Comparison of ENCODE assay signal across 23 cellular contexts in the genomic region with DNA sequence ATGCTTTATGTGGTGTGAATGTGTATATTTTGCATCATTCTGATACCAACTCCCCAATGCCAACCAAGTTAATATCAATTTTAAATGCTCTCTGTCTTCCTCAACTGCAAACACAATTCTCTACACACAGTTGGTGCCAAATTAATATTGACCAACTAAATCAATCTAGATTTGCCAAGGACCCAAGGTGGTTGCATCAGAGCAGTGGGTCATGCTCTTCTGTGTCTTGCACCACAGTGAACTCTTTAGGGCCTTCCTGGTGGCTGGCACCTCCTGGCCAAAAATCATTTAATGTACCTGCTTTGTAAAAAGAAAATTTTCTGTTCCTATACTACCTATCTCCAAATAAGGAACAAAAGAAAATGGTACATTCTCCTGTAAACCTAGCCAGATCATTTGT. TPM values are rescaled to one million over a fixed set of nuclear protein-coding genes. Genes with fewer than 3 reads are reported as not detected.
DNase-seq lines count a peak whose midpoint lies in the region; ATAC-seq, FAIRE-seq and TF ChIP-seq lines count a peak whose summit lies in the region.
"Had no signal": no experiment of that assay in that cellular context is flagged by ENCODE, and none has a peak within 500 bp of the region (broad histone marks: within the 10 kb centered on the region; RNA-seq: fewer than 3 reads in every experiment).

No MANE protein-coding gene starts in this region.

- DNase-seq in activated T-cell treated with anti-CD3 and anti-CD28 coated beads, Interleukin-2, amount 50 U/mL, for 72 hours: no peak
- DNase-seq in activated T-cell treated with anti-CD3 and anti-CD28 coated beads, Interleukin-2, amount 50 U/mL, for 1 hour: no peak
- no peak for DNase-seq in astrocyte (ENCODE audit: low read depth)
- no peak for DNase-seq in memory B cell (ENCODE audit: low spot score in 2 of 2)
- no peak for DNase-seq in upper lobe of right lung
- no peak for DNase-seq in HPDE6-E6E7 (ENCODE audit: extremely low spot score)
- DNase-seq: DMS53, GDM1, MG63, NCI-H1048, NCI-H1436, NCI-H1930, NCI-H2227 treated with DMSO at 0.1 percent for 48 hours, NCI-H510A treated with DMSO at 0.1 percent for 48 hours, NCI-H748 treated with DMSO at 0.1 percent for 48 hours had no signal

- no peaks in the 10 kb centered on the region for H3K79me2 ChIP-seq in astrocyte (ENCODE audit: insufficient read depth, low read length)

- no peak for ATAC-seq in activated T-cell treated with anti-CD3 and anti-CD28 coated beads, Interleukin-2, amount 50 U/mL, for 72 hours (replicated peaks in 1 of 2)
- ATAC-seq in memory B cell (ENCODE audit: low read depth) (no peak), upper lobe of right lung (peak; percentile 31), GM21526 (IDR thresholded peaks at IDR 0.05; ENCODE audit: low FRiP score, unreplicated experiment) (no peak)
- ATAC-seq: K562, Panc1 had no signal

- no peak overlapping the region for H2AFZ ChIP-seq in astrocyte (ENCODE audit: low read depth, low read length)

- H3K36me3 Mint-ChIP-seq in activated T-cell treated with anti-CD3 and anti-CD28 coated beads, Interleukin-2, amount 50 U/mL, for 72 hours (ENCODE audit: insufficient read depth in 2 of 2): peaks cover 14 to 32% of the 10 kb centered on the region in 2 donors
- H3K36me3 Mint-ChIP-seq in astrocyte (ENCODE audit: low read depth, unreplicated experiment): peaks cover 22% of the 10 kb centered on the region
- H3K36me3 Mint-ChIP-seq in memory B cell: peaks cover 24% of the 10 kb centered on the region

- no peak overlapping the region for H3K9ac ChIP-seq in astrocyte (ENCODE audit: low read length)

- no peak overlapping the region for H3K4me3 Mint-ChIP-seq in activated T-cell treated with anti-CD3 and anti-CD28 coated beads, Interleukin-2, amount 50 U/mL, for 72 hours
- peak overlapping the region; percentile 35 for H3K4me3 Mint-ChIP-seq in astrocyte (ENCODE audit: unreplicated experiment)
- no peak overlapping the region for H3K4me3 Mint-ChIP-seq in memory B cell

- H3K27me3 Mint-ChIP-seq in activated T-cell treated with anti-CD3 and anti-CD28 coated beads, Interleukin-2, amount 50 U/mL, for 72 hours (ENCODE audit: low read depth): no peaks in the 10 kb centered on the region
- H3K27me3 Mint-ChIP-seq in astrocyte (ENCODE audit: low read depth, unreplicated experiment) (no peaks in the 10 kb centered on the region), memory B cell (no peaks in the 10 kb centered on the region)

- TF ChIP-seq CTCF in astrocyte (IDR thresholded peaks at IDR 0.05; ENCODE audit: insufficient read depth, low read depth, low read length) (no peak), upper lobe of right lung (IDR thresholded peaks at IDR 0.05) (no peak)

- intact Hi-C loops in upper lobe of right lung (cut with DNase I): no loop called here

- no peaks in the 10 kb centered on the region for H3K9me3 ChIP-seq in astrocyte (ENCODE audit: insufficient read depth, low read depth, low read length)
- no peaks in the 10 kb centered on the region for H3K9me3 ChIP-seq in upper lobe of right lung
- H3K9me3 ChIP-seq: MG63 had no signal

- H4K20me1 ChIP-seq in astrocyte (ENCODE audit: insufficient read depth, low read length): peaks cover 4% of the 10 kb centered on the region

- peak overlapping the region; percentile 16 for H3K27ac Mint-ChIP-seq in activated T-cell treated with anti-CD3 and anti-CD28 coated beads, Interleukin-2, amount 50 U/mL, for 72 hours
- no peak overlapping the region for H3K27ac Mint-ChIP-seq in astrocyte (ENCODE audit: unreplicated experiment)
- peak overlapping the region; percentile 61 for H3K27ac Mint-ChIP-seq in memory B cell

- H3K4me1 Mint-ChIP-seq in activated T-cell treated with anti-CD3 and anti-CD28 coated beads, Interleukin-2, amount 50 U/mL, for 72 hours (ENCODE audit: low read depth): no peaks in the 10 kb centered on the region
- H3K4me1 Mint-ChIP-seq in astrocyte (ENCODE audit: low read depth, unreplicated experiment) (no peaks in the 10 kb centered on the region), memory B cell (no peaks in the 10 kb centered on the region)

- H3K27ac ChIP-seq in astrocyte (ENCODE audit: low read depth, low read length) (no peak overlapping the region), upper lobe of right lung (no peak overlapping the region)
- H3K27ac ChIP-seq: C4-2B had no signal

- H3K27me3 ChIP-seq in astrocyte (ENCODE audit: insufficient read depth, low read length) (no peaks in the 10 kb centered on the region), upper lobe of right lung (no peaks in the 10 kb centered on the region)
- H3K27me3 ChIP-seq: MG63 had no signal

- no peak overlapping the region for H3K4me2 ChIP-seq in astrocyte (ENCODE audit: low read length)

- H3K4me3 ChIP-seq in astrocyte (ENCODE audit: insufficient read depth, low read depth, low read length): no peak overlapping the region
- no peak overlapping the region for H3K4me3 ChIP-seq in upper lobe of right lung
- H3K4me3 ChIP-seq: K562, MG63 had no signal

- H3K9me3 Mint-ChIP-seq in activated T-cell treated with anti-CD3 and anti-CD28 coated beads, Interleukin-2, amount 50 U/mL, for 72 hours: no peaks in the 10 kb centered on the region
- H3K9me3 Mint-ChIP-seq in astrocyte (ENCODE audit: unreplicated experiment) (no peaks in the 10 kb centered on the region), memory B cell (no peaks in the 10 kb centered on the region)

- peaks cover 46% of the 10 kb centered on the region for H3K36me3 ChIP-seq in astrocyte (ENCODE audit: insufficient read depth, low read length)
- H3K36me3 ChIP-seq in upper lobe of right lung: peaks cover 98% of the 10 kb centered on the region

- H3K4me1 ChIP-seq in astrocyte (ENCODE audit: insufficient read depth, low read length): no peaks in the 10 kb centered on the region
- H3K4me1 ChIP-seq in upper lobe of right lung: no peaks in the 10 kb centered on the region

- FAIRE-seq in astrocyte (lab: Jason Lieb, UNC): no peak
- FAIRE-seq: A204.1, D721Med, H54, K562 had no signal

RNA-seq across cellular contexts. Expression of a gene that starts 14.1 kb away (rescaled TPM):
- total RNA-seq in activated T-cell treated with anti-CD3 and anti-CD28 coated beads, Interleukin-2, amount 50 U/mL, for 72 hours: 1 to 10 TPM; 5.9 to 7.3 TPM
- 6.7 and 9.3 TPM in 2 replicates for total RNA-seq in astrocyte
- total RNA-seq in upper lobe of right lung: 12.0 TPM

RNA-seq across cellular contexts. Expression of a gene that starts 19.3 kb away (rescaled TPM):
- 100 to 1,000 TPM; 261 to 319 TPM for total RNA-seq in activated T-cell treated with anti-CD3 and anti-CD28 coated beads, Interleukin-2, amount 50 U/mL, for 72 hours
- 171 and 212 TPM in 2 replicates for total RNA-seq in astrocyte
- 159 TPM for total RNA-seq in upper lobe of right lung

RNA-seq across cellular contexts. Expression of a gene that starts 22.7 kb away (rescaled TPM):
- total RNA-seq in activated T-cell treated with anti-CD3 and anti-CD28 coated beads, Interleukin-2, amount 50 U/mL, for 72 hours: 10 to 100 TPM; 46.7 to 50.7 TPM
- total RNA-seq in astrocyte: 98.4 and 105 TPM in 2 replicates
- 28.0 TPM for total RNA-seq in upper lobe of right lung

RNA-seq across cellular contexts. Expression of a gene that starts 34.9 kb away (rescaled TPM):
- 100 to 1,000 TPM in 1 of 2 donors, 10 to 100 TPM in 1; 97.8 to 117 TPM for total RNA-seq in activated T-cell treated with anti-CD3 and anti-CD28 coated beads, Interleukin-2, amount 50 U/mL, for 72 hours
- total RNA-seq in astrocyte: 187 and 202 TPM in 2 replicates
- 101 TPM for total RNA-seq in upper lobe of right lung

RNA-seq across cellular contexts. Expression of a gene that starts 51.0 kb away (rescaled TPM):
- total RNA-seq in activated T-cell treated with anti-CD3 and anti-CD28 coated beads, Interleukin-2, amount 50 U/mL, for 72 hours: 1 to 10 TPM in 1 of 2 donors, under 1 TPM in 1; 0.44 to 1.1 TPM
- 0.39 TPM in 1 of 2 replicates, not detected in the other for total RNA-seq in astrocyte
- total RNA-seq in upper lobe of right lung: 0.87 TPM
- total RNA-seq: K562, LHCN-M2 had no signal
